ENCODE assay signal across 26 cellular contexts in the genomic region with DNA sequence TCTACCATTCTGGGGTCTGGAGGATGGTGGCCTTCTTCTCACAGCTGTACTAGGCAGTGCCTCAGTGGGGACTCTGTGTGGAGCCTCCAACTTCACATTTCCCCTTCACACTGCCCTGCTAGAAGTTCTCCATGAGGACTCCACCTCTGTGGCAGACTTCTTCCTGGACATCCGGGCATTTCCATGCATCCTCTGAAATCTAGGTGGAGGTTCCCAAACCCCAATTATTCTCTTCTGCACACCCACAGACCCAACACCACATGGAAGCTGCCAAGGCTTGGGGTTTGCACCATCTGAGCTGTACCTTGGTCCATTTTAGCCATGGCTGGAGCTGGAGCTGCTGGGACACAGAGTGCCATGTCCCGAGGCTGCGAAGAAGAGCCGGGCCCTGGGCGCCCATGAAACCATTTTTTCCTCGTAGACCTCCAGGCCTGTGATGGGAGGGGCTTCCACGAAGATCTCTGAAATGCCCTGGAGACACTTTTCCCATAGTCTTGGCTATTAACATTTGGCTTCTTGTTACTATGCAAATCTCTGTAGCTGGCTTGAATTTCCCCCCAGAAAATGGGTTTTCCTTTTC.
"Had no signal": no experiment of that assay in that cellular context is flagged by ENCODE, and none has a peak within 500 bp of the region (broad histone marks: within the 10 kb centered on the region; RNA-seq: fewer than 3 reads in every experiment).

No MANE protein-coding gene starts in this region.

- DNase-seq: activated CD4-positive, alpha-beta T cell treated with anti-CD3 and anti-CD28 coated beads for 36 hours; activated CD4-positive, alpha-beta T cell treated with anti-CD3 and anti-CD28 coated beads, Interleukin-2, amount 50 U/mL, for 48 hours; activated CD4-positive, CD25-positive, alpha-beta regulatory T cell; activated naive CD8-positive, alpha-beta T cell treated with anti-CD3 and anti-CD28 coated beads, Interleukin-2, amount 50 U/mL, for 24 hours; activated T-cell treated with anti-CD3 and anti-CD28 coated beads, Interleukin-2, amount 50 U/mL, for 24 hours; amygdala; central memory CD4-positive, alpha-beta T cell; effector memory CD4-positive, alpha-beta T cell; erythroblast; left cardiac atrium; left ventricle myocardium superior; midbrain; nucleus accumbens; psoas muscle; stimulated activated CD4-positive, alpha-beta T cell treated with anti-CD3 and anti-CD28 coated beads, Interleukin-15, amount 100 ng/mL, for 24 hours; stimulated activated CD4-positive, alpha-beta T cell treated with anti-CD3 and anti-CD28 coated beads, Interleukin-2, amount 100 ng/mL, for 24 hours; stimulated activated naive CD4-positive, alpha-beta T cell; tibial artery had no signal

- ATAC-seq: activated CD4-positive, alpha-beta T cell treated with anti-CD3 and anti-CD28 coated beads for 36 hours; activated naive CD8-positive, alpha-beta T cell treated with anti-CD3 and anti-CD28 coated beads, Interleukin-2, amount 50 U/mL, for 24 hours; gastroesophageal sphincter; left cardiac atrium; left ventricle myocardium superior; naive thymus-derived CD8-positive, alpha-beta T cell; psoas muscle had no signal

- H3K4me1 Mint-ChIP-seq: activated CD4-positive, alpha-beta T cell treated with anti-CD3 and anti-CD28 coated beads for 36 hours; activated naive CD4-positive, alpha-beta T cell treated with anti-CD3 and anti-CD28 coated beads, Interleukin-2, amount 50 U/mL, for 24 hours; activated naive CD8-positive, alpha-beta T cell treated with anti-CD3 and anti-CD28 coated beads, Interleukin-2, amount 50 U/mL, for 24 hours; naive thymus-derived CD8-positive, alpha-beta T cell; neural crest cell had no signal

- H3K4me3 Mint-ChIP-seq: activated CD4-positive, alpha-beta T cell treated with anti-CD3 and anti-CD28 coated beads for 36 hours; activated naive CD4-positive, alpha-beta T cell treated with anti-CD3 and anti-CD28 coated beads, Interleukin-2, amount 50 U/mL, for 24 hours; activated naive CD8-positive, alpha-beta T cell treated with anti-CD3 and anti-CD28 coated beads, Interleukin-2, amount 50 U/mL, for 24 hours; activated T-cell treated with anti-CD3 and anti-CD28 coated beads, Interleukin-2, amount 50 U/mL, for 24 hours; naive thymus-derived CD8-positive, alpha-beta T cell; neural crest cell had no signal

- H3K36me3 ChIP-seq: gastroesophageal sphincter, suprapubic skin, tibial artery had no signal

- H3K27ac ChIP-seq: gastroesophageal sphincter, hepatocyte, parathyroid adenoma, psoas muscle, SK-N-MC, suprapubic skin, tibial artery had no signal

- H3K9ac ChIP-seq: parathyroid adenoma had no signal

- H3K27me3 ChIP-seq: gastroesophageal sphincter, hepatocyte, suprapubic skin, tibial artery had no signal

- H3K4me3 ChIP-seq: gastroesophageal sphincter, hepatocyte, psoas muscle, SK-N-MC, suprapubic skin, tibial artery had no signal

- H3K9me3 ChIP-seq: suprapubic skin had no signal

- H3K4me1 ChIP-seq: gastroesophageal sphincter, parathyroid adenoma, psoas muscle, suprapubic skin, tibial artery had no signal

- H3K27ac Mint-ChIP-seq: activated CD4-positive, alpha-beta T cell treated with anti-CD3 and anti-CD28 coated beads for 36 hours; activated naive CD4-positive, alpha-beta T cell treated with anti-CD3 and anti-CD28 coated beads, Interleukin-2, amount 50 U/mL, for 24 hours; activated naive CD8-positive, alpha-beta T cell treated with anti-CD3 and anti-CD28 coated beads, Interleukin-2, amount 50 U/mL, for 24 hours; activated T-cell treated with anti-CD3 and anti-CD28 coated beads, Interleukin-2, amount 50 U/mL, for 24 hours; naive thymus-derived CD8-positive, alpha-beta T cell had no signal
